In the genomic region with DNA sequence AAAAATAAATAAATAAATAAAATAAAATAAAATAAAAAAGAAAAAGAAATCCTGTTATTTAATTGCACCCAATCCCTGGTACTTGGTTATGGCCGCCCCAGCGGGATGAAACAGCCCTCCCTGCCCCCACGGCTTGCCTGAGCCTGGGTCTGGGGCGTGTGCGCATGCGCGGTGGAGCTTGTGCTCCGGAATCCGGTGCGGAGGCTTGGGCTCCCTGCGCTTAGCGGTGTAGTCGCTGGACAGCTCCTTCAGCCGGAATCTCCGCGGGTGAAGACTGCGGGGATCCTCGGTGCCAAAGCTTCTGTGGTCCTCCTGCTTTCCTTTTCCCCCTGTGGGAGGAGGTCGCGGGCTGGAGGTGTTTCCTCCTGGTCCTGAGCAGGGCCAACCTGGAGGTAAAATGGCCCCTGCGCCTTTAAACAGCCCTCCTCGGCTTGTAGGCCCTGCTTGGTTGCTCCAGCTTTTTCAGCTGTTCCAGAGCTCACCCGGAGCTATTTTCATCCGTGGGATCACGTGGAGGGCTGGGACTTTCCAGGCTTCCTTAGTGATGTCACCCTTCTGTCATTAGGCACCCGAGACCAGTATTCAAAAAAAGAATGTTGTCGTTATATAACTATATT, we compare ENCODE assay signal across 7 cellular contexts. TPM values are rescaled to one million over a fixed set of nuclear protein-coding genes. Genes with fewer than 3 reads are reported as not detected.
A peak's percentile ranks its signal among the peaks of the same experiment; 100 is the strongest.
DNase-seq lines count a peak whose midpoint lies in the region; ATAC-seq lines count a peak whose summit lies in the region.

Gene PLA2G4C, minus strand, starts transcription at position 468 of the 617 bp plus-strand sequence. CDS start 4,288 bp downstream, outside the sequence.

- H3K27me3 ChIP-seq in endocrine pancreas (ENCODE audit: control insufficient read depth, insufficient read depth, low read length) = no peaks in the 10 kb centered on the region

- no peaks in the 10 kb centered on the region for H3K4me1 ChIP-seq in endocrine pancreas (ENCODE audit: control insufficient read depth, insufficient read depth, low read length)

- peak within 1 kb of the TSS; percentile 64 for H3K4me3 Mint-ChIP-seq in activated CD8-positive, alpha-beta memory T cell treated with anti-CD3 and anti-CD28 coated beads, Interleukin-2, amount 10 ng/mL, durations not matched to agents 7 days and 5 days
- peak within 1 kb of the TSS; percentile 85 for H3K4me3 Mint-ChIP-seq in memory B cell

- CTCF ChIA-PET in activated CD8-positive, alpha-beta memory T cell treated with anti-CD3 and anti-CD28 coated beads, Interleukin-2, amount 10 ng/mL, durations not matched to agents 7 days and 5 days (lab: Charles Lee) = interaction anchor here (0.9 to 5.2 kb wide), 11 partner anchors 9 to 156 kb away, joined by 3 to 37 read pairs (median 4); no protein-coding TSS in a partner anchor

- H3K4me3 ChIP-seq in endocrine pancreas (ENCODE audit: control insufficient read depth, insufficient read depth, low read length) = peak within 1 kb of the TSS; percentile 12

- H3K27me3 Mint-ChIP-seq in activated CD8-positive, alpha-beta memory T cell treated with anti-CD3 and anti-CD28 coated beads, Interleukin-2, amount 10 ng/mL, durations not matched to agents 7 days and 5 days = no peaks in the 10 kb centered on the region
- H3K27me3 Mint-ChIP-seq in memory B cell = no peaks in the 10 kb centered on the region

- peak within 1 kb of the TSS; percentile 60 for H3K27ac Mint-ChIP-seq in activated CD8-positive, alpha-beta memory T cell treated with anti-CD3 and anti-CD28 coated beads, Interleukin-2, amount 10 ng/mL, durations not matched to agents 7 days and 5 days
- H3K27ac Mint-ChIP-seq in memory B cell = peak within 1 kb of the TSS; percentile 85

- peak within 1 kb of the TSS; percentile 98 for H3K9ac ChIP-seq in endocrine pancreas (ENCODE audit: control insufficient read depth, insufficient read depth, low read length)

- H3K4me1 Mint-ChIP-seq in activated CD8-positive, alpha-beta memory T cell treated with anti-CD3 and anti-CD28 coated beads, Interleukin-2, amount 10 ng/mL, durations not matched to agents 7 days and 5 days = peaks cover 6% of the 10 kb centered on the region
- peaks cover 9% of the 10 kb centered on the region for H3K4me1 Mint-ChIP-seq in memory B cell

- DNase-seq in HT-29 (ENCODE audit: low spot score) (peak; percentile 94), NOMO-1 (lab: John Stamatoyannopoulos, UW; ENCODE audit: unreplicated experiment in 2 of 2) (peak; percentile 48), memory B cell (ENCODE audit: low spot score in 2 of 2) (peak; percentile 79 to 80)
- peak; percentile 87 for DNase-seq in activated CD8-positive, alpha-beta memory T cell treated with anti-CD3 and anti-CD28 coated beads, Interleukin-2, amount 10 ng/mL, durations not matched to agents 7 days and 5 days
- peak; percentile 71 to 88 (median 77) for DNase-seq in stimulated activated CD4-positive, alpha-beta T cell treated with anti-CD3 and anti-CD28 coated beads, TNF-alpha, amount 100 ng/mL, for 48 hours (ENCODE audit: low read depth in 3 of 3)

- no peaks in the 10 kb centered on the region for H3K9me3 ChIP-seq in endocrine pancreas (ENCODE audit: control insufficient read depth, low read length)

- H3K9me3 Mint-ChIP-seq in activated CD8-positive, alpha-beta memory T cell treated with anti-CD3 and anti-CD28 coated beads, Interleukin-2, amount 10 ng/mL, durations not matched to agents 7 days and 5 days (ENCODE audit: low read depth) = no peaks in the 10 kb centered on the region
- H3K9me3 Mint-ChIP-seq in memory B cell = no peaks in the 10 kb centered on the region

- no peaks in the 10 kb centered on the region for H3K36me3 ChIP-seq in endocrine pancreas (ENCODE audit: control insufficient read depth, insufficient read depth, low read length)

- ATAC-seq in GM18502 (IDR thresholded peaks at IDR 0.05; ENCODE audit: poor library complexity, unreplicated experiment) = peak; percentile 67
- peak; percentile 92 for ATAC-seq in activated CD8-positive, alpha-beta memory T cell treated with anti-CD3 and anti-CD28 coated beads, Interleukin-2, amount 10 ng/mL, durations not matched to agents 7 days and 5 days
- peak; percentile 85 for ATAC-seq in memory B cell (ENCODE audit: low read depth)

- peaks cover 4% of the 10 kb centered on the region for H3K36me3 Mint-ChIP-seq in activated CD8-positive, alpha-beta memory T cell treated with anti-CD3 and anti-CD28 coated beads, Interleukin-2, amount 10 ng/mL, durations not matched to agents 7 days and 5 days
- peaks cover 9% of the 10 kb centered on the region for H3K36me3 Mint-ChIP-seq in memory B cell

RNA-seq across cellular contexts. Expression of gene PLA2G4C, which starts in this region (rescaled TPM):
- total RNA-seq in HT-29 (2014; rRNA removed; shearing (Covaris generic)) = 1.8 TPM in 1 of 2 replicates, not detected in the other
- 1 to 10 TPM in 1 of 2 experiments, under 1 TPM in 1; 0.82 to 2.1 TPM for total RNA-seq in activated CD8-positive, alpha-beta memory T cell treated with anti-CD3 and anti-CD28 coated beads, Interleukin-2, amount 10 ng/mL, durations not matched to agents 7 days and 5 days

Comparison
In these comparisons a context has a peak if more than half of its experiments do, and no peak if none do; other contexts are left out.
1. Peak in every context shown above with its lines: DNase-seq, ATAC-seq and H3K4me3 ChIP-seq.